Comparison of ENCODE assay signal across 8 cellular contexts in the genomic region with DNA sequence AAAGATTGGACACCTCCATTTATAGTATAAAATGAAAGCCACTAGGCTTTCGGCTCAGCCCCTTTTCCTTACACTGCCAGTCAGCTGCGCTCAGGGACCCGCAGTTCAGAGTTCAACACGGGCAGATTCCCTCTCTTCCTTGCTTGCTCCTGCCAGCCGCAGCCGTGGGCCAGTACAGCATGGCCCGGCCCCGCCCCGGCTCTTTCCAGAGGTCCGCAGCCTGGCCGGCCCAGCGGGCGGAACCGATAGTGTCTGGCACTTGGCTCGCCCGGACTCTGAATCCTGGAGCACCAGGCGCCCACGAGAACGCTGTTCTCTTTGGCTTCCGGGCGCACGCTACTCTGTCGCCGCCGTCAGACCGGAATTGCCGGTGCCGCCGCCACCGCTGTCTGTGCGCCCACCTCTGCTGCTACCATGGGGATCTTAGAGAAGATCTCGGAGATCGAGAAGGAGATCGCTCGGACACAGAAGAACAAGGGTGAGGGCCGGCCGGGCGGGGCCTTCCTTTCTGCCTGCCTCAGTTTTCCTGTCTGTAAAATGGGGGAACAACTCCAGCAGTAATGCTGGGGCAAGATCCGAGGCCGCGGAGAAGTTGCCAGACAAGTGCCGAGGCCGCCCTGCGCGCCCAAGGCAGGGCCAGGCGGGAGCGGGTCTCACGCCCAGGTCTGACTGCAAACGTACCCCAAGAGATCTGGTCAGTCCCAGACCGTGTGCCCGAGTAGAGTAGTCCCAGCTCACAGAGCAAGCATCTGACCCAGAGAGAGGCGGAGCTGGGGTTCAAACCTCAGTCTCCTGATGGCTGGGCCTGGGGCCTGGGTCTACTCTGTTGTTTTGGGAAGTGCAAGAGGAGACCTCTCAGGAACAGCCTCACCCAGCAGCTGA.
DNase-seq lines count a peak whose midpoint lies in the region; ATAC-seq and TF ChIP-seq lines count a peak whose summit lies in the region.

A gene with protein sequence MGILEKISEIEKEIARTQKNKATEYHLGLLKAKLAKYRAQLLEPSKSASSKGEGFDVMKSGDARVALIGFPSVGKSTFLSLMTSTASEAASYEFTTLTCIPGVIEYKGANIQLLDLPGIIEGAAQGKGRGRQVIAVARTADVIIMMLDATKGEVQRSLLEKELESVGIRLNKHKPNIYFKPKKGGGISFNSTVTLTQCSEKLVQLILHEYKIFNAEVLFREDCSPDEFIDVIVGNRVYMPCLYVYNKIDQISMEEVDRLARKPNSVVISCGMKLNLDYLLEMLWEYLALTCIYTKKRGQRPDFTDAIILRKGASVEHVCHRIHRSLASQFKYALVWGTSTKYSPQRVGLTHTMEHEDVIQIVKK (plus strand): TSS at position 339 of the 882 bp plus-strand sequence. CDS start 76 bp downstream, at position 415.

- DNase-seq in AG04449 (ENCODE audit: low read depth, low spot score) (peak; percentile 40), NCI-H345 (lab: John Stamatoyannopoulos, UW) (peak; percentile 84), iris pigment epithelial cell (ENCODE audit: low read depth) (peak; percentile 90)
- DNase-seq in activated CD4-positive, CD25-positive, alpha-beta regulatory T cell treated with anti-CD3 and anti-CD28 coated beads, Interleukin-2, amount 50 U/mL, for 16 hours (ENCODE audit: low read depth, low spot score) = peak; percentile 77
- DNase-seq in central memory CD4-positive, alpha-beta T cell = peak; percentile 81
- peak; percentile 80 to 89 for DNase-seq in stimulated activated CD4-positive, alpha-beta T cell treated with anti-CD3 and anti-CD28 coated beads, Interleukin-12 subunit alpha, Interleukin-12 subunit beta, amount 100 ng/mL, for 24 hours (ENCODE audit: low read depth in 2 of 2)

- CTCF ChIA-PET in AG04449 (lab: Yijun Ruan, JAX) = interaction anchor here (1.1 to 1.7 kb wide), 2 partner anchors 8 to 13 kb away, joined by 3 to 4 read pairs; no protein-coding TSS in a partner anchor

- TF ChIP-seq CTCF in AG04449 (IDR thresholded peaks at IDR 0.05; ENCODE audit: insufficient read depth, low read length, missing control alignments) = peak; percentile 29

- H3K4me3 ChIP-seq in AG04449 (ENCODE audit: low read depth, low read length) = peak within 1 kb of the TSS; percentile 96

- ATAC-seq in GM18907 (IDR thresholded peaks at IDR 0.05; ENCODE audit: unreplicated experiment) = peak; percentile 75
- peak; percentile 84 for ATAC-seq in HG03139 (IDR thresholded peaks at IDR 0.05; ENCODE audit: unreplicated experiment)

- POLR2A ChIA-PET in AG04449 (lab: Yijun Ruan, JAX) = interaction anchor here (1.3 kb wide), 1 partner anchor 17 kb away, joined by 3 read pairs; no protein-coding TSS in a partner anchor

Comparison
In these comparisons a context has a peak if more than half of its experiments do, and no peak if none do; other contexts are left out.
1. Peak in every context shown above with its lines: DNase-seq, ATAC-seq and H3K4me3 ChIP-seq.
2. DNase-seq: peak in every context shown above with its lines; median percentile 90 in iris pigment epithelial cell; 84 in stimulated activated CD4-positive, alpha-beta T cell treated with anti-CD3 and anti-CD28 coated beads, Interleukin-12 subunit alpha, Interleukin-12 subunit beta, amount 100 ng/mL, for 24 hours; 84 in NCI-H345; 81 in central memory CD4-positive, alpha-beta T cell; 77 in activated CD4-positive, CD25-positive, alpha-beta regulatory T cell treated with anti-CD3 and anti-CD28 coated beads, Interleukin-2, amount 50 U/mL, for 16 hours; 40 in AG04449.